2 cellular contexts compared by ENCODE assay signal in the genomic region with DNA sequence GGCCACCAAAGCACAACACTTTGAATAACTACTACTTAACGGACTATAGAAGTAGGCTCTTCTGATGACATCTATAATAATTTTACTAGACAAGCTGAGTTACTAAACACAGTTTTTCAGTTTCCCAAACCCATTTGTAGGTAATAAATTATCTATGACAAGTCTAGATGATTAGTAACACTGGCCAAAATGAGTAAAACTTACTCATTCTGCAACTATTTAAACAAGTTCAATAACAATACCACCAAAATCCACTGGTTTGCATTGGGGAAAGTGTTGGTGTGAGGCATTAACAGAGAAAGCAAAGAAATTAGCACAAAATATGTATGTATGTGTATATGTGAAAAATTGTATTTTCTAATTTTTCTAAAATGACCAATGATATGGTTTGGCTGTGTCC.
TF ChIP-seq lines count a peak whose summit lies in the region.

No MANE protein-coding gene starts in this region.

TF ChIP-seq in SK-N-SH, 30 proteins besides CTCF, POLR2A, EP300 and RAD21 (continued from another document):
- TF ChIP-seq, protein P1, sequence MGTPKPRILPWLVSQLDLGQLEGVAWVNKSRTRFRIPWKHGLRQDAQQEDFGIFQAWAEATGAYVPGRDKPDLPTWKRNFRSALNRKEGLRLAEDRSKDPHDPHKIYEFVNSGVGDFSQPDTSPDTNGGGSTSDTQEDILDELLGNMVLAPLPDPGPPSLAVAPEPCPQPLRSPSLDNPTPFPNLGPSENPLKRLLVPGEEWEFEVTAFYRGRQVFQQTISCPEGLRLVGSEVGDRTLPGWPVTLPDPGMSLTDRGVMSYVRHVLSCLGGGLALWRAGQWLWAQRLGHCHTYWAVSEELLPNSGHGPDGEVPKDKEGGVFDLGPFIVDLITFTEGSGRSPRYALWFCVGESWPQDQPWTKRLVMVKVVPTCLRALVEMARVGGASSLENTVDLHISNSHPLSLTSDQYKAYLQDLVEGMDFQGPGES (IDR thresholded peaks at IDR 0.05; ENCODE audit: low read depth, low read length): no peak
- TF ChIP-seq TCF12 (IDR thresholded peaks at IDR 0.05) (0 out of 2 replicates have a peak, but pooled peaks have one; percentile 8), EZH2phosphoT487 (IDR thresholded peaks at IDR 0.05; ENCODE audit: borderline replicate concordance, low read depth) (no peak), FOSL2 (IDR thresholded peaks at IDR 0.05; ENCODE audit: borderline replicate concordance, low read depth) (peak; percentile 6; the same call in 1 of the 2 replicates), MEF2A (IDR thresholded peaks at IDR 0.05; ENCODE audit: borderline replicate concordance, low read depth) (no peak), NRF1 (IDR thresholded peaks at IDR 0.05; ENCODE audit: low read depth, low read length) (no peak), MXI1 (IDR thresholded peaks at IDR 0.05; ENCODE audit: low read depth, low read length) (no peak), YY1 (IDR thresholded peaks at IDR 0.05; ENCODE audit: low read depth) (no peak), RFX5 (IDR thresholded peaks at IDR 0.05; ENCODE audit: low read length) (no peak), ELF1 (IDR thresholded peaks at IDR 0.05) (no peak)
- TF ChIP-seq, protein P2, sequence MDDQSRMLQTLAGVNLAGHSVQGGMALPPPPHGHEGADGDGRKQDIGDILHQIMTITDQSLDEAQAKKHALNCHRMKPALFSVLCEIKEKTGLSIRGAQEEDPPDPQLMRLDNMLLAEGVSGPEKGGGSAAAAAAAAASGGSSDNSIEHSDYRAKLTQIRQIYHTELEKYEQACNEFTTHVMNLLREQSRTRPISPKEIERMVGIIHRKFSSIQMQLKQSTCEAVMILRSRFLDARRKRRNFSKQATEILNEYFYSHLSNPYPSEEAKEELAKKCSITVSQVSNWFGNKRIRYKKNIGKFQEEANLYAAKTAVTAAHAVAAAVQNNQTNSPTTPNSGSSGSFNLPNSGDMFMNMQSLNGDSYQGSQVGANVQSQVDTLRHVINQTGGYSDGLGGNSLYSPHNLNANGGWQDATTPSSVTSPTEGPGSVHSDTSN (IDR thresholded peaks at IDR 0.05): peak; percentile 36; the same call in 1 of the 2 replicates

TF ChIP-seq in SK-N-SH treated with all-trans-retinoic acid at 6 μM for 48 hours, 23 proteins besides CTCF, POLR2A, EP300 and RAD21 (continued from another document):
- TF ChIP-seq, protein P3, sequence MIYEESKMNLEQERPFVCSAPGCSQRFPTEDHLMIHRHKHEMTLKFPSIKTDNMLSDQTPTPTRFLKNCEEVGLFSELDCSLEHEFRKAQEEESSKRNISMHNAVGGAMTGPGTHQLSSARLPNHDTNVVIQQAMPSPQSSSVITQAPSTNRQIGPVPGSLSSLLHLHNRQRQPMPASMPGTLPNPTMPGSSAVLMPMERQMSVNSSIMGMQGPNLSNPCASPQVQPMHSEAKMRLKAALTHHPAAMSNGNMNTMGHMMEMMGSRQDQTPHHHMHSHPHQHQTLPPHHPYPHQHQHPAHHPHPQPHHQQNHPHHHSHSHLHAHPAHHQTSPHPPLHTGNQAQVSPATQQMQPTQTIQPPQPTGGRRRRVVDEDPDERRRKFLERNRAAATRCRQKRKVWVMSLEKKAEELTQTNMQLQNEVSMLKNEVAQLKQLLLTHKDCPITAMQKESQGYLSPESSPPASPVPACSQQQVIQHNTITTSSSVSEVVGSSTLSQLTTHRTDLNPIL (CRISPR knock-in tag; IDR thresholded peaks at IDR 0.05; ENCODE audit: low read depth): no peak
- TF ChIP-seq, protein P4, sequence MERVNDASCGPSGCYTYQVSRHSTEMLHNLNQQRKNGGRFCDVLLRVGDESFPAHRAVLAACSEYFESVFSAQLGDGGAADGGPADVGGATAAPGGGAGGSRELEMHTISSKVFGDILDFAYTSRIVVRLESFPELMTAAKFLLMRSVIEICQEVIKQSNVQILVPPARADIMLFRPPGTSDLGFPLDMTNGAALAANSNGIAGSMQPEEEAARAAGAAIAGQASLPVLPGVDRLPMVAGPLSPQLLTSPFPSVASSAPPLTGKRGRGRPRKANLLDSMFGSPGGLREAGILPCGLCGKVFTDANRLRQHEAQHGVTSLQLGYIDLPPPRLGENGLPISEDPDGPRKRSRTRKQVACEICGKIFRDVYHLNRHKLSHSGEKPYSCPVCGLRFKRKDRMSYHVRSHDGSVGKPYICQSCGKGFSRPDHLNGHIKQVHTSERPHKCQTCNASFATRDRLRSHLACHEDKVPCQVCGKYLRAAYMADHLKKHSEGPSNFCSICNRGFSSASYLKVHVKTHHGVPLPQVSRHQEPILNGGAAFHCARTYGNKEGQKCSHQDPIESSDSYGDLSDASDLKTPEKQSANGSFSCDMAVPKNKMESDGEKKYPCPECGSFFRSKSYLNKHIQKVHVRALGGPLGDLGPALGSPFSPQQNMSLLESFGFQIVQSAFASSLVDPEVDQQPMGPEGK (CRISPR knock-in tag; IDR thresholded peaks at IDR 0.05; ENCODE audit: borderline replicate concordance): no peak
